1 cellular context compared by ENCODE assay signal in the genomic region with DNA sequence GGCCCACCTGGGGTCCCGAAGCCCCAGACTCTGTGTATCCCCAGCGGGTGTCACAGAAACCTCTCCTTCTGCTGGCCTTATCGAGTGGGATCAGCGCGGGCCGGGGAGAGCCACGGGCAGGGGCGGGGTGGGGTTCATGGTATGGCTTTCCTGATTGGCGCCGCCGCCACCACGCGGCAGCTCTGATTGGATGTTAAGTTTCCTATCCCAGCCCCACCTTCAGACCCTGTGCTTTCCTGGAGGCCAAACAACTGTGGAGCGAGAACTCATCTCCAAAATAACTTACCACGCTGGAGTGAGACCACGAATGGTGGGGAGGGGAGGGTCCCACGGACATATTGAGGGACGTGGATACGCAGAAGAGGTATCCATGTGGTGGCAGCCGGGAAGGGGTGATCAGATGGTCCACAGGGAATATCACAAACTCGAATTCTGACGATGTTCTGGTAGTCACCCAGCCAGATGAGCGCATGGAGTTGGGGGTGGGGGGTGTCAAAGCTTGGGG.
TF ChIP-seq lines count a peak whose summit lies in the region.

No MANE protein-coding gene starts in this region.

TF ChIP-seq in HepG2, 621 proteins besides CTCF, POLR2A, EP300 and RAD21 (continued from another document):
- TF ChIP-seq ATF7 (IDR thresholded peaks at IDR 0.05), result no peak
- TF ChIP-seq ATF7 (CRISPR knock-in tag; IDR thresholded peaks at IDR 0.05), result 0 out of 2 replicates have a peak, but pooled peaks have one; percentile 58
- TF ChIP-seq SAP130 (CRISPR knock-in tag; IDR thresholded peaks at IDR 0.05; ENCODE audit: low read depth), result peak; percentile 62
- no peak for TF ChIP-seq MATR3 (CRISPR knock-in tag; IDR thresholded peaks at IDR 0.05)
- TF ChIP-seq TAF1 (CRISPR knock-in tag; IDR thresholded peaks at IDR 0.05), result peak; percentile 36
- peak; percentile 36 for TF ChIP-seq ASH2L (IDR thresholded peaks at IDR 0.05; ENCODE audit: insufficient read length, low read depth, low read length)
- no peak; the same call in 1 of the 2 replicates for TF ChIP-seq ZNF160 (CRISPR knock-in tag; IDR thresholded peaks at IDR 0.05)
- TF ChIP-seq, protein P1, sequence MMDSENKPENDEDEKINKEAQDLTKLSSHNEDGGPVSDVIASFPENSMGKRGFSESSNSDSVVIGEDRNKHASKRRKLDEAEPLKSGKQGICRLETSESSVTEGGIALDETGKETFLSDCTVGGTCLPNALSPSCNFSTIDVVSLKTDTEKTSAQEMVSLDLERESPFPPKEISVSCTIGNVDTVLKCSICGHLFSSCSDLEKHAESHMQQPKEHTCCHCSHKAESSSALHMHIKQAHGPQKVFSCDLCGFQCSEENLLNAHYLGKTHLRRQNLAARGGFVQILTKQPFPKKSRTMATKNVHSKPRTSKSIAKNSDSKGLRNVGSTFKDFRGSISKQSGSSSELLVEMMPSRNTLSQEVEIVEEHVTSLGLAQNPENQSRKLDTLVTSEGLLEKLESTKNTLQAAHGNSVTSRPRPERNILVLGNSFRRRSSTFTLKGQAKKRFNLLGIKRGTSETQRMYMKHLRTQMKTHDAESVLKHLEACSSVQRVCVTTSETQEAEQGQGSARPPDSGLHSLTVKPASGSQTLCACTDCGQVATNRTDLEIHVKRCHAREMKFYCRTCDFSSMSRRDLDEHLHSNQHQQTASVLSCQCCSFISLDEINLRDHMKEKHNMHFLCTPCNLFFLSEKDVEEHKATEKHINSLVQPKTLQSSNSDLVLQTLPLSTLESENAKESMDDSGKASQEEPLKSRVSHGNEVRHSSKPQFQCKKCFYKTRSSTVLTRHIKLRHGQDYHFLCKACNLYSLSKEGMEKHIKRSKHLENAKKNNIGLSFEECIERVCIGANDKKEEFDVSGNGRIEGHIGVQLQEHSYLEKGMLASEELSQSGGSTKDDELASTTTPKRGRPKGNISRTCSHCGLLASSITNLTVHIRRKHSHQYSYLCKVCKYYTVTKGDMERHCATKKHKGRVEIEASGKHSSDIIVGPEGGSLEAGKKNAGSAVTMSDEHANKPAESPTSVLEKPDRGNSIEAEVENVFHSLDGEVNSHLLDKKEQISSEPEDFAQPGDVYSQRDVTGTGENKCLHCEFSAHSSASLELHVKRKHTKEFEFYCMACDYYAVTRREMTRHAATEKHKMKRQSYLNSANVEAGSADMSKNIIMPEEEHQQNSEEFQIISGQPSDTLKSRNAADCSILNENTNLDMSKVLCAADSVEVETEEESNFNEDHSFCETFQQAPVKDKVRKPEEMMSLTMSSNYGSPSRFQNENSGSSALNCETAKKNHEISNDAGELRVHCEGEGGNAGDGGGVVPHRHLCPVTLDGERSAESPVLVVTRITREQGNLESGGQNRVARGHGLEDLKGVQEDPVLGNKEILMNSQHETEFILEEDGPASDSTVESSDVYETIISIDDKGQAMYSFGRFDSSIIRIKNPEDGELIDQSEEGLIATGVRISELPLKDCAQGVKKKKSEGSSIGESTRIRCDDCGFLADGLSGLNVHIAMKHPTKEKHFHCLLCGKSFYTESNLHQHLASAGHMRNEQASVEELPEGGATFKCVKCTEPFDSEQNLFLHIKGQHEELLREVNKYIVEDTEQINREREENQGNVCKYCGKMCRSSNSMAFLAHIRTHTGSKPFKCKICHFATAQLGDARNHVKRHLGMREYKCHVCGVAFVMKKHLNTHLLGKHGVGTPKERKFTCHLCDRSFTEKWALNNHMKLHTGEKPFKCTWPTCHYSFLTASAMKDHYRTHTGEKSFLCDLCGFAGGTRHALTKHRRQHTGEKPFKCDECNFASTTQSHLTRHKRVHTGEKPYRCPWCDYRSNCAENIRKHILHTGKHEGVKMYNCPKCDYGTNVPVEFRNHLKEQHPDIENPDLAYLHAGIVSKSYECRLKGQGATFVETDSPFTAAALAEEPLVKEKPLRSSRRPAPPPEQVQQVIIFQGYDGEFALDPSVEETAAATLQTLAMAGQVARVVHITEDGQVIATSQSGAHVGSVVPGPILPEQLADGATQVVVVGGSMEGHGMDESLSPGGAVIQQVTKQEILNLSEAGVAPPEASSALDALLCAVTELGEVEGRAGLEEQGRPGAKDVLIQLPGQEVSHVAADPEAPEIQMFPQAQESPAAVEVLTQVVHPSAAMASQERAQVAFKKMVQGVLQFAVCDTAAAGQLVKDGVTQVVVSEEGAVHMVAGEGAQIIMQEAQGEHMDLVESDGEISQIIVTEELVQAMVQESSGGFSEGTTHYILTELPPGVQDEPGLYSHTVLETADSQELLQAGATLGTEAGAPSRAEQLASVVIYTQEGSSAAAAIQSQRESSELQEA (CRISPR knock-in tag; IDR thresholded peaks at IDR 0.05; ENCODE audit: not compliant biosample characterization), result no peak
- TF ChIP-seq, protein P2, sequence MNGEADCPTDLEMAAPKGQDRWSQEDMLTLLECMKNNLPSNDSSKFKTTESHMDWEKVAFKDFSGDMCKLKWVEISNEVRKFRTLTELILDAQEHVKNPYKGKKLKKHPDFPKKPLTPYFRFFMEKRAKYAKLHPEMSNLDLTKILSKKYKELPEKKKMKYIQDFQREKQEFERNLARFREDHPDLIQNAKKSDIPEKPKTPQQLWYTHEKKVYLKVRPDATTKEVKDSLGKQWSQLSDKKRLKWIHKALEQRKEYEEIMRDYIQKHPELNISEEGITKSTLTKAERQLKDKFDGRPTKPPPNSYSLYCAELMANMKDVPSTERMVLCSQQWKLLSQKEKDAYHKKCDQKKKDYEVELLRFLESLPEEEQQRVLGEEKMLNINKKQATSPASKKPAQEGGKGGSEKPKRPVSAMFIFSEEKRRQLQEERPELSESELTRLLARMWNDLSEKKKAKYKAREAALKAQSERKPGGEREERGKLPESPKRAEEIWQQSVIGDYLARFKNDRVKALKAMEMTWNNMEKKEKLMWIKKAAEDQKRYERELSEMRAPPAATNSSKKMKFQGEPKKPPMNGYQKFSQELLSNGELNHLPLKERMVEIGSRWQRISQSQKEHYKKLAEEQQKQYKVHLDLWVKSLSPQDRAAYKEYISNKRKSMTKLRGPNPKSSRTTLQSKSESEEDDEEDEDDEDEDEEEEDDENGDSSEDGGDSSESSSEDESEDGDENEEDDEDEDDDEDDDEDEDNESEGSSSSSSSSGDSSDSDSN (CRISPR knock-in tag; IDR thresholded peaks at IDR 0.05), result no peak
- no peak for TF ChIP-seq ZNF256 (CRISPR knock-in tag; conservative IDR thresholded peaks at IDR 0.05)
- TF ChIP-seq ZNF430 (CRISPR knock-in tag; IDR thresholded peaks at IDR 0.05), result peak; percentile 40; the same call in 1 of the 2 replicates
- 0 out of 2 replicates have a peak, but pooled peaks have one; percentile 28 for TF ChIP-seq GLI4 (CRISPR knock-in tag; IDR thresholded peaks at IDR 0.05; ENCODE audit: borderline replicate concordance)
- no peak for TF ChIP-seq RNF2 (conservative IDR thresholded peaks at IDR 0.05; ENCODE audit: low read depth)
- no peak for TF ChIP-seq MEF2D (CRISPR knock-in tag; IDR thresholded peaks at IDR 0.05)
- TF ChIP-seq NFYC (CRISPR knock-in tag; IDR thresholded peaks at IDR 0.05), result peak; percentile 80
- no peak for TF ChIP-seq ARNT (IDR thresholded peaks at IDR 0.05)
- TF ChIP-seq ZNF878 (CRISPR knock-in tag; IDR thresholded peaks at IDR 0.05), result no peak
- no peak for TF ChIP-seq NR2F2 (IDR thresholded peaks at IDR 0.05; ENCODE audit: borderline replicate concordance, low read depth)
- TF ChIP-seq, protein P3, sequence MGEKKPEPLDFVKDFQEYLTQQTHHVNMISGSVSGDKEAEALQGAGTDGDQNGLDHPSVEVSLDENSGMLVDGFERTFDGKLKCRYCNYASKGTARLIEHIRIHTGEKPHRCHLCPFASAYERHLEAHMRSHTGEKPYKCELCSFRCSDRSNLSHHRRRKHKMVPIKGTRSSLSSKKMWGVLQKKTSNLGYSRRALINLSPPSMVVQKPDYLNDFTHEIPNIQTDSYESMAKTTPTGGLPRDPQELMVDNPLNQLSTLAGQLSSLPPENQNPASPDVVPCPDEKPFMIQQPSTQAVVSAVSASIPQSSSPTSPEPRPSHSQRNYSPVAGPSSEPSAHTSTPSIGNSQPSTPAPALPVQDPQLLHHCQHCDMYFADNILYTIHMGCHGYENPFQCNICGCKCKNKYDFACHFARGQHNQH (CRISPR knock-in tag; IDR thresholded peaks at IDR 0.05), result 0 out of 2 replicates have a peak, but pooled peaks have one; percentile 4
- TF ChIP-seq, protein P4, sequence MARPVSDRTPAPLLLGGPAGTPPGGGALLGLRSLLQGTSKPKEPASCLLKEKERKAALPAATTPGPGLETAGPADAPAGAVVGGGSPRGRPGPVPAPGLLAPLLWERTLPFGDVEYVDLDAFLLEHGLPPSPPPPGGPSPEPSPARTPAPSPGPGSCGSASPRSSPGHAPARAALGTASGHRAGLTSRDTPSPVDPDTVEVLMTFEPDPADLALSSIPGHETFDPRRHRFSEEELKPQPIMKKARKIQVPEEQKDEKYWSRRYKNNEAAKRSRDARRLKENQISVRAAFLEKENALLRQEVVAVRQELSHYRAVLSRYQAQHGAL (CRISPR knock-in tag; IDR thresholded peaks at IDR 0.05; ENCODE audit: not compliant biosample characterization), result no peak
- peak; percentile 41 for TF ChIP-seq ZNF883 (CRISPR knock-in tag; IDR thresholded peaks at IDR 0.05; ENCODE audit: not compliant biosample characterization)
- peak; percentile 47; the same call in 1 of the 2 replicates for TF ChIP-seq NR2C2 (CRISPR knock-in tag; IDR thresholded peaks at IDR 0.05; ENCODE audit: borderline replicate concordance)
- TF ChIP-seq, protein P5, sequence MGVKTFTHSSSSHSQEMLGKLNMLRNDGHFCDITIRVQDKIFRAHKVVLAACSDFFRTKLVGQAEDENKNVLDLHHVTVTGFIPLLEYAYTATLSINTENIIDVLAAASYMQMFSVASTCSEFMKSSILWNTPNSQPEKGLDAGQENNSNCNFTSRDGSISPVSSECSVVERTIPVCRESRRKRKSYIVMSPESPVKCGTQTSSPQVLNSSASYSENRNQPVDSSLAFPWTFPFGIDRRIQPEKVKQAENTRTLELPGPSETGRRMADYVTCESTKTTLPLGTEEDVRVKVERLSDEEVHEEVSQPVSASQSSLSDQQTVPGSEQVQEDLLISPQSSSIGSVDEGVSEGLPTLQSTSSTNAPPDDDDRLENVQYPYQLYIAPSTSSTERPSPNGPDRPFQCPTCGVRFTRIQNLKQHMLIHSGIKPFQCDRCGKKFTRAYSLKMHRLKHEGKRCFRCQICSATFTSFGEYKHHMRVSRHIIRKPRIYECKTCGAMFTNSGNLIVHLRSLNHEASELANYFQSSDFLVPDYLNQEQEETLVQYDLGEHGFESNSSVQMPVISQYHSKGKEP (CRISPR knock-in tag; IDR thresholded peaks at IDR 0.05), result 0 out of 2 replicates have a peak, but pooled peaks have one; percentile 36
- TF ChIP-seq SMAD3 (CRISPR knock-in tag; IDR thresholded peaks at IDR 0.05), result no peak
- 0 out of 2 replicates have a peak, but pooled peaks have one; percentile 59 for TF ChIP-seq ZBTB3 (CRISPR knock-in tag; IDR thresholded peaks at IDR 0.05; ENCODE audit: borderline replicate concordance, low read depth)
- peak; percentile 29; the same call in 1 of the 2 replicates for TF ChIP-seq TMF1 (CRISPR knock-in tag; IDR thresholded peaks at IDR 0.05; ENCODE audit: low read depth)
